Comparison of ENCODE assay signal across 13 cellular contexts in the genomic region with DNA sequence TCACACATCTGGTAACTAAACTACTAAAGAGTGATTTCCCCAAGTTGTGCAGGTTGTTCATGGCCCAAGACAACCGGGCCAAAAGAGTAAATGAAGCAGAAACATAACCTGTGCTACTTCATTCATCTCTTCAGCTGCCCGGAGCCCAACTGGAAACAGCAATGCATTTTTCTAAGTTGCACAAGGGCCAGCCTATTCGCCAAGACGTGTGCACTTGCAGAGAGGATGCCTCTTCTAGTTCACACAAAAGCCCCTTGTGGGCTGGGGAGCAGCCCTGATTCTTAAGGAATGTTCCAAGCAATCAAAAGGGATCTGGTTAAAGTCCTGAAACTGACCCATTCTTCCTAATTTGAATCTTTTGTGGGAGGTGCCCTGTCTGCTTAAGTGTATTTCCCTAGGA.
DNase-seq lines count a peak whose midpoint lies in the region; ATAC-seq and TF ChIP-seq lines count a peak whose summit lies in the region.
"Had no signal": no experiment of that assay in that cellular context is flagged by ENCODE, and none has a peak within 500 bp of the region (broad histone marks: within the 10 kb centered on the region; RNA-seq: fewer than 3 reads in every experiment).

No MANE protein-coding gene starts in this region.

- TF ChIP-seq CTCF in cardiac muscle cell (IDR thresholded peaks at IDR 0.05; ENCODE audit: low read depth, low read length) (no peak), heart left ventricle (IDR thresholded peaks at IDR 0.05) (no peak), neural progenitor cell (IDR thresholded peaks at IDR 0.05) (no peak)

- no peak for DNase-seq in cardiac muscle cell (ENCODE audit: low read depth in 1 of 2, low spot score in 1 of 2)
- DNase-seq in heart left ventricle: no peak
- DNase-seq in globus pallidus (ENCODE audit: low spot score): peak; percentile 3
- peak; percentile 60 for DNase-seq in neural progenitor cell (ENCODE audit: low spot score)
- DNase-seq in NCI-H1436 treated with DMSO at 0.1 percent for 48 hours (lab: John Stamatoyannopoulos, UW): no peak
- no peak for DNase-seq in NCI-H226
- no peak for DNase-seq in activated naive CD8-positive, alpha-beta T cell treated with anti-CD3 and anti-CD28 coated beads for 36 hours
- DNase-seq: CD8-positive, alpha-beta memory T cell; DMS79 had no signal

- H3K27me3 Mint-ChIP-seq in neural progenitor cell (ENCODE audit: insufficient read depth, low read depth): peaks cover 12% of the 10 kb centered on the region
- H3K27me3 Mint-ChIP-seq in activated naive CD8-positive, alpha-beta T cell treated with anti-CD3 and anti-CD28 coated beads for 36 hours: no peaks in the 10 kb centered on the region

- H3F3A ChIP-seq in neural progenitor cell (ENCODE audit: low read depth): peaks cover 6% of the 10 kb centered on the region

- no peak for ATAC-seq in heart left ventricle
- ATAC-seq in esophagus mucosa: no peak
- ATAC-seq: GM12878 had no signal

- no peak overlapping the region for H2AFZ ChIP-seq in neural progenitor cell (replicated peaks)

- no peaks in the 10 kb centered on the region for H3K36me3 Mint-ChIP-seq in neural progenitor cell
- no peaks in the 10 kb centered on the region for H3K36me3 Mint-ChIP-seq in activated naive CD8-positive, alpha-beta T cell treated with anti-CD3 and anti-CD28 coated beads for 36 hours
- H3K36me3 Mint-ChIP-seq: CD8-positive, alpha-beta memory T cell had no signal

- H3K36me3 ChIP-seq in cardiac muscle cell: no peaks in the 10 kb centered on the region
- H3K36me3 ChIP-seq in heart left ventricle: no peaks in the 10 kb centered on the region
- no peaks in the 10 kb centered on the region for H3K36me3 ChIP-seq in neural progenitor cell
- H3K36me3 ChIP-seq: HAP-1 had no signal

- no peaks in the 10 kb centered on the region for H3K9me3 ChIP-seq in cardiac muscle cell (ENCODE audit: low read depth)
- H3K9me3 ChIP-seq in heart left ventricle: no peaks in the 10 kb centered on the region
- H3K9me3 ChIP-seq in neural progenitor cell (ENCODE audit: low read depth): no peaks in the 10 kb centered on the region
- H3K9me3 ChIP-seq: HAP-1 had no signal

- peaks cover 5% of the 10 kb centered on the region for H3K9me3 Mint-ChIP-seq in neural progenitor cell
- H3K9me3 Mint-ChIP-seq in activated naive CD8-positive, alpha-beta T cell treated with anti-CD3 and anti-CD28 coated beads for 36 hours: no peaks in the 10 kb centered on the region
- H3K9me3 Mint-ChIP-seq: CD8-positive, alpha-beta memory T cell had no signal

- no peak overlapping the region for H3K4me3 Mint-ChIP-seq in neural progenitor cell
- H3K4me3 Mint-ChIP-seq in activated naive CD8-positive, alpha-beta T cell treated with anti-CD3 and anti-CD28 coated beads for 36 hours: no peak overlapping the region
- H3K4me3 Mint-ChIP-seq: CD8-positive, alpha-beta memory T cell had no signal

- no peak overlapping the region for H3K4me3 ChIP-seq in cardiac muscle cell
- no peak overlapping the region for H3K4me3 ChIP-seq in heart left ventricle
- H3K4me3 ChIP-seq in neural progenitor cell: no peak overlapping the region
- H3K4me3 ChIP-seq: GM12878, HAP-1 had no signal

- no peak overlapping the region for H3K9ac ChIP-seq in neural progenitor cell

- H3K27me3 ChIP-seq in cardiac muscle cell (no peaks in the 10 kb centered on the region), heart left ventricle (peaks cover 0 to 13% (median 2%) of the 10 kb centered on the region in 9 donors), neural progenitor cell (no peaks in the 10 kb centered on the region)

- H3K27ac Mint-ChIP-seq in neural progenitor cell: no peak overlapping the region
- no peak overlapping the region for H3K27ac Mint-ChIP-seq in activated naive CD8-positive, alpha-beta T cell treated with anti-CD3 and anti-CD28 coated beads for 36 hours
- H3K27ac Mint-ChIP-seq: CD8-positive, alpha-beta memory T cell had no signal

- no peaks in the 10 kb centered on the region for H4K20me1 ChIP-seq in neural progenitor cell (ENCODE audit: low read depth)

- H3K27ac ChIP-seq in cardiac muscle cell (peak overlapping the region; percentile 72), heart left ventricle (no peak overlapping the region), neural progenitor cell (no peak overlapping the region)
- H3K27ac ChIP-seq: 22Rv1 had no signal

- peak overlapping the region; percentile 10 for H3K4me2 ChIP-seq in neural progenitor cell

- H3K4me1 ChIP-seq in cardiac muscle cell (ENCODE audit: low read depth): peaks cover 46% of the 10 kb centered on the region
- H3K4me1 ChIP-seq in heart left ventricle: no peaks in the 10 kb centered on the region
- H3K4me1 ChIP-seq in neural progenitor cell: peaks cover 31% of the 10 kb centered on the region
- H3K4me1 ChIP-seq: HAP-1 had no signal

- no peak for TF ChIP-seq POLR2A in heart left ventricle (IDR thresholded peaks at IDR 0.05)

- no peaks in the 10 kb centered on the region for H3K79me2 ChIP-seq in neural progenitor cell (ENCODE audit: low read depth)

- intact Hi-C loops in heart left ventricle (cut with DNase I): no loop called here

- WGBS in heart left ventricle, 4 donors: 85 to 95% (median 87%) methylated on average over 4 of the region's 4 CpGs

- H3K4me1 Mint-ChIP-seq in neural progenitor cell: peaks cover 55% of the 10 kb centered on the region
- peaks cover 11% of the 10 kb centered on the region for H3K4me1 Mint-ChIP-seq in activated naive CD8-positive, alpha-beta T cell treated with anti-CD3 and anti-CD28 coated beads for 36 hours
- H3K4me1 Mint-ChIP-seq: CD8-positive, alpha-beta memory T cell had no signal

Comparison
In these comparisons a context has a peak if more than half of its experiments do, and no peak if none do; other contexts are left out.
1. DNase-seq: peak in globus pallidus (single experiment) and neural progenitor cell (single experiment); none in cardiac muscle cell (0 of 2), heart left ventricle (0 of 5), NCI-H1436 treated with DMSO at 0.1 percent for 48 hours (single experiment), NCI-H226 (single experiment) and activated naive CD8-positive, alpha-beta T cell treated with anti-CD3 and anti-CD28 coated beads for 36 hours (single experiment).